Comparison of ENCODE assay signal across 34 cellular contexts in genomic region chr2:49480520-49480919, GRCh38.
"Had no signal": no experiment of that assay in that cellular context is flagged by ENCODE, and none has a peak within 500 bp of the region (broad histone marks: within the 10 kb centered on the region; RNA-seq: fewer than 3 reads in every experiment).

No MANE protein-coding gene starts in this region.

- H3K9me3 ChIP-seq: MG63 had no signal

- H3K27me3 ChIP-seq: MG63 had no signal

- H3K4me3 ChIP-seq: MG63 had no signal

- H3K36me3 ChIP-seq: MG63 had no signal

- DNase-seq: Karpas-422, Kasumi-1, MG63, MM.1S, MV-4-11, NCI-H1048, NCI-H1092, NCI-H1092 treated with DMSO at 0.1 percent for 48 hours, NCI-H1105, NCI-H1105 treated with DMSO at 0.1 percent for 48 hours, NCI-H1417, NCI-H1417 treated with DMSO at 0.1 percent for 48 hours, NCI-H1436, NCI-H1436 treated with DMSO at 0.1 percent for 48 hours, NCI-H146, NCI-H1694, NCI-H1694 treated with DMSO at 0.1 percent for 48 hours, NCI-H187, NCI-H187 treated with DMSO at 0.1 percent for 48 hours, NCI-H1930, NCI-H2029, NCI-H2029 treated with DMSO at 0.1 percent for 48 hours, NCI-H2081, NCI-H2081 treated with DMSO at 0.1 percent for 48 hours, NCI-H2107, NCI-H2171, NCI-H2171 treated with DMSO at 0.1 percent for 48 hours, NCI-H2227 treated with DMSO at 0.1 percent for 48 hours, NCI-H226, NCI-H345, NCI-H446, NCI-H446 treated with DMSO at 0.1 percent for 48 hours, NCI-H510A, NCI-H510A treated with DMSO at 0.1 percent for 48 hours had no signal
